In the genomic region with DNA sequence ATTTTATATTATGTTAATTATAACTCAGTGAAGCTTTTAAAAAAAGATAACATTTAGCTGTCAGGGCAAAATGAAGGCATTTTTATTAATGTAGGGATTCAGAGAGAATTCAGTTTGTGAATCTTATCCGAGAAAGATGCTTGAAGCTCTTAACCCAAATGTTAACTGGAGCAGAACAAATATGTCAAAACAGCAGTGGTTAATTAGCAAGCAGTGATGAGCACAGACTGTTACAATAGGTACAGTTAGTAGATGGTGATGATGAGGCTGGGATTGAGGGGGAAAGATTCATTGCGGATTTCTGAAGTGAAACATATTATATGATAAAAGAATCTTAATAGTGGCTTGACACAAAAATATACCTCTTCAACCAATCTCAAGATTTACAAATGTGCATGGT, we compare ENCODE assay signal across 24 cellular contexts.
"Had no signal": no experiment of that assay in that cellular context is flagged by ENCODE, and none has a peak within 500 bp of the region (broad histone marks: within the 10 kb centered on the region; RNA-seq: fewer than 3 reads in every experiment).

No MANE protein-coding gene starts in this region.

- H3K27ac ChIP-seq: gastroesophageal sphincter, parathyroid adenoma, prostate gland, spleen, testis, tibial nerve, upper lobe of right lung, vagina had no signal

- H3K36me3 Mint-ChIP-seq: immature natural killer cell; naive B cell; stimulated activated naive B cell treated with anti-CD40 and anti-IgM and Interleukin-4, amounts not matched to agents 10 μg/mL and 1 μg/mL and 100 μg/mL, for 72 hours had no signal

- H3K4me3 Mint-ChIP-seq: immature natural killer cell; naive B cell; nephron; stimulated activated naive B cell treated with anti-CD40 and anti-IgM and Interleukin-4, amounts not matched to agents 10 μg/mL and 1 μg/mL and 100 μg/mL, for 72 hours; stimulated activated naive CD8-positive, alpha-beta T cell treated with anti-CD3 and anti-CD28 coated beads, Interleukin-15, amount 100 ng/mL, for 72 hours had no signal

- H3K9me3 ChIP-seq: gastroesophageal sphincter, prostate gland, spleen, testis, tibial nerve, upper lobe of right lung, vagina had no signal

- DNase-seq: effector memory CD4-positive, alpha-beta T cell; glutamatergic neuron; immature natural killer cell; kidney; left cardiac atrium; left ventricle myocardium superior; mesendoderm; naive B cell; spleen; stimulated activated CD4-positive, alpha-beta T cell treated with anti-CD3 and anti-CD28 coated beads, Interleukin-2, amount 100 ng/mL, for 24 hours; stimulated activated CD4-positive, alpha-beta T cell treated with anti-CD3 and anti-CD28 coated beads, Interleukin-4, amount 100 ng/mL, for 4 hours; stimulated activated naive B cell treated with anti-CD40 and anti-IgM and Interleukin-4, amounts not matched to agents 10 μg/mL and 1 μg/mL and 100 μg/mL, for 72 hours; stimulated activated naive CD8-positive, alpha-beta T cell treated with anti-CD3 and anti-CD28 coated beads, Interleukin-15, amount 100 ng/mL, for 72 hours; testis; upper lobe of right lung had no signal

- H3K27ac Mint-ChIP-seq: immature natural killer cell; naive B cell; nephron; stimulated activated naive B cell treated with anti-CD40 and anti-IgM and Interleukin-4, amounts not matched to agents 10 μg/mL and 1 μg/mL and 100 μg/mL, for 72 hours had no signal

- H3K9me3 Mint-ChIP-seq: immature natural killer cell; naive B cell; stimulated activated naive B cell treated with anti-CD40 and anti-IgM and Interleukin-4, amounts not matched to agents 10 μg/mL and 1 μg/mL and 100 μg/mL, for 72 hours; stimulated activated naive CD8-positive, alpha-beta T cell treated with anti-CD3 and anti-CD28 coated beads, Interleukin-15, amount 100 ng/mL, for 72 hours had no signal

- H3K4me1 Mint-ChIP-seq: immature natural killer cell; naive B cell; nephron; stimulated activated naive CD8-positive, alpha-beta T cell treated with anti-CD3 and anti-CD28 coated beads, Interleukin-15, amount 100 ng/mL, for 72 hours had no signal

- H3K36me3 ChIP-seq: gastroesophageal sphincter, prostate gland, spleen, tibial nerve, upper lobe of right lung, vagina had no signal

- ATAC-seq: esophagus mucosa; gastroesophageal sphincter; left cardiac atrium; left ventricle myocardium superior; sciatic nerve; stimulated activated naive B cell treated with anti-CD40 and anti-IgM and Interleukin-4, amounts not matched to agents 10 μg/mL and 1 μg/mL and 100 μg/mL, for 72 hours; stimulated activated naive CD8-positive, alpha-beta T cell treated with anti-CD3 and anti-CD28 coated beads, Interleukin-15, amount 100 ng/mL, for 72 hours; upper lobe of right lung had no signal

- H3K4me3 ChIP-seq: gastroesophageal sphincter, lung, prostate gland, spleen, testis, tibial nerve, upper lobe of right lung, vagina had no signal

- H3K4me1 ChIP-seq: gastroesophageal sphincter, parathyroid adenoma, prostate gland, spleen, testis, tibial nerve, upper lobe of right lung, vagina had no signal

- H3K27me3 ChIP-seq: spleen, testis, tibial nerve, upper lobe of right lung, vagina had no signal
